Comparison of ENCODE assay signal across 36 cellular contexts in genomic region chr9:6048039-6048438, GRCh38.
"Had no signal": no experiment of that assay in that cellular context is flagged by ENCODE, and none has a peak within 500 bp of the region (broad histone marks: within the 10 kb centered on the region; RNA-seq: fewer than 3 reads in every experiment).

No MANE protein-coding gene starts in this region.

- H3K36me3 Mint-ChIP-seq: activated naive CD4-positive, alpha-beta T cell treated with anti-CD3 and anti-CD28 coated beads, Interleukin-2, amount 50 U/mL, for 72 hours; activated naive CD8-positive, alpha-beta T cell treated with anti-CD3 and anti-CD28 coated beads for 36 hours had no signal

- H3K4me1 ChIP-seq: adrenal gland, breast epithelium had no signal

- FAIRE-seq: astrocyte, TTC549 had no signal

- DNase-seq: activated B cell treated with CpG ODN at 0.5 μM for 24 hours; activated CD4-positive, alpha-beta T cell treated with anti-CD3 and anti-CD28 coated beads for 4 hours; activated CD4-positive, alpha-beta T cell treated with anti-CD3 and anti-CD28 coated beads, Interleukin-2, amount 10 ng/mL, durations not matched to agents 24 days and 14 days; activated CD4-positive, alpha-beta T cell treated with anti-CD3 and anti-CD28 coated beads, Interleukin-2, amount 50 U/mL, for 1 hour; activated CD4-positive, alpha-beta T cell treated with anti-CD3 and anti-CD28 coated beads, Interleukin-2, amount 50 U/mL, for 4 hours; activated CD4-positive, CD25-positive, alpha-beta regulatory T cell treated with anti-CD3 and anti-CD28 coated beads, Interleukin-2, amount 50 U/mL, for 72 hours; activated CD8-positive, alpha-beta memory T cell treated with anti-CD3 and anti-CD28 coated beads, Interleukin-2, amount 50 U/mL, for 4 hours; activated CD8-positive, alpha-beta T cell treated with anti-CD3 and anti-CD28 coated beads for 36 hours; activated effector memory CD4-positive, alpha-beta T cell treated with anti-CD3 and anti-CD28 coated beads, Interleukin-2, amount 50 U/mL, for 16 hours; activated gamma-delta T cell treated with Interleukin-2 at 50 U/mL for 16 hours; activated naive CD4-positive, alpha-beta T cell; activated naive CD4-positive, alpha-beta T cell treated with anti-CD3 and anti-CD28 coated beads for 36 hours; activated naive CD4-positive, alpha-beta T cell treated with anti-CD3 and anti-CD28 coated beads, Interleukin-2, amount 50 U/mL, for 16 hours; activated naive CD8-positive, alpha-beta T cell treated with anti-CD3 and anti-CD28 coated beads for 36 hours; activated T-cell treated with anti-CD3 and anti-CD28 coated beads for 4 hours; activated T-cell treated with anti-CD3 and anti-CD28 coated beads, Interleukin-2, amount 50 U/mL, for 1 hour; activated T-cell treated with anti-CD3 and anti-CD28 coated beads, Interleukin-2, amount 50 U/mL, for 4 hours; activated T-cell treated with anti-CD3 and anti-CD28 coated beads, Interleukin-2, amount 50 U/mL, for 72 hours; adrenal gland; amniotic stem cell; aorta; body of pancreas; brain microvascular endothelial cell; central memory CD4-positive, alpha-beta T cell; T-helper 1 cell; T-helper 2 cell; T-helper 9 cell had no signal

- H3K27ac ChIP-seq: adrenal gland, body of pancreas, brain microvascular endothelial cell, breast epithelium, VCaP had no signal

- H3K36me3 ChIP-seq: adrenal gland, brain microvascular endothelial cell, breast epithelium had no signal

- H3K9me3 ChIP-seq: adrenal gland, body of pancreas, breast epithelium had no signal

- H3K9me3 Mint-ChIP-seq: activated B cell treated with CpG ODN at 0.5 μM for 24 hours; activated CD4-positive, alpha-beta T cell treated with anti-CD3 and anti-CD28 coated beads, Interleukin-2, amount 10 ng/mL, durations not matched to agents 24 days and 14 days; activated CD8-positive, alpha-beta T cell treated with anti-CD3 and anti-CD28 coated beads for 36 hours; activated naive CD4-positive, alpha-beta T cell treated with anti-CD3 and anti-CD28 coated beads for 36 hours; activated naive CD4-positive, alpha-beta T cell treated with anti-CD3 and anti-CD28 coated beads, Interleukin-2, amount 50 U/mL, for 72 hours; activated naive CD8-positive, alpha-beta T cell treated with anti-CD3 and anti-CD28 coated beads for 36 hours; activated T-cell treated with anti-CD3 and anti-CD28 coated beads, Interleukin-2, amount 50 U/mL, for 4 hours; activated T-cell treated with anti-CD3 and anti-CD28 coated beads, Interleukin-2, amount 50 U/mL, for 72 hours; activated T-helper 1 cell treated with anti-CD3 and anti-CD28 coated beads, Interleukin-12 subunit alpha, Interleukin-12 subunit beta, Interleukin-2, Interleukin-4 antibody, amounts not matched to agents 30 ng/mL and 10 ng/mL and 1 ng/mL, durations not matched to agents 14 hours and 24 hours and 36 hours; activated T-helper 17 cell treated with anti-CD3 and anti-CD28 coated beads, Interleukin-2, amount 50 U/mL, for 72 hours; T-helper 1 cell treated with Interleukin-12 subunit alpha and Interleukin-12 subunit beta and Interleukin-4 antibody, amounts not matched to agents 30 μg/mL and 1 μg/mL, for 36 hours; T-helper 2 cell treated with Interferon-gamma antibody and Interleukin-4, amounts not matched to agents 5 μg/mL and 100 μg/mL, for 36 hours had no signal

- H3K4me3 Mint-ChIP-seq: activated B cell treated with CpG ODN at 0.5 μM for 24 hours; activated CD4-positive, alpha-beta T cell treated with anti-CD3 and anti-CD28 coated beads, Interleukin-2, amount 10 ng/mL, durations not matched to agents 24 days and 14 days; activated CD8-positive, alpha-beta T cell treated with anti-CD3 and anti-CD28 coated beads for 36 hours; activated naive CD4-positive, alpha-beta T cell treated with anti-CD3 and anti-CD28 coated beads for 36 hours; activated naive CD8-positive, alpha-beta T cell treated with anti-CD3 and anti-CD28 coated beads for 36 hours; activated T-cell treated with anti-CD3 and anti-CD28 coated beads, Interleukin-2, amount 50 U/mL, for 4 hours; activated T-cell treated with anti-CD3 and anti-CD28 coated beads, Interleukin-2, amount 50 U/mL, for 72 hours; activated T-helper 1 cell treated with anti-CD3 and anti-CD28 coated beads, Interleukin-12 subunit alpha, Interleukin-12 subunit beta, Interleukin-2, Interleukin-4 antibody, amounts not matched to agents 30 ng/mL and 10 ng/mL and 1 ng/mL, durations not matched to agents 14 hours and 24 hours and 36 hours; activated T-helper 17 cell treated with anti-CD3 and anti-CD28 coated beads, Interleukin-2, amount 50 U/mL, for 72 hours; T-helper 1 cell treated with Interleukin-12 subunit alpha and Interleukin-12 subunit beta and Interleukin-4 antibody, amounts not matched to agents 30 μg/mL and 1 μg/mL, for 36 hours; T-helper 2 cell treated with Interferon-gamma antibody and Interleukin-4, amounts not matched to agents 5 μg/mL and 100 μg/mL, for 36 hours had no signal

- ATAC-seq: activated CD8-positive, alpha-beta T cell treated with anti-CD3 and anti-CD28 coated beads for 36 hours; activated naive CD4-positive, alpha-beta T cell treated with anti-CD3 and anti-CD28 coated beads, Interleukin-2, amount 50 U/mL, for 72 hours; activated T-cell treated with anti-CD3 and anti-CD28 coated beads, Interleukin-2, amount 50 U/mL, for 4 hours; activated T-cell treated with anti-CD3 and anti-CD28 coated beads, Interleukin-2, amount 50 U/mL, for 72 hours; activated T-helper 17 cell treated with anti-CD3 and anti-CD28 coated beads, Interleukin-2, amount 50 U/mL, for 72 hours; body of pancreas had no signal

- H3K4me3 ChIP-seq: adrenal gland, body of pancreas, breast epithelium had no signal

- H3K27me3 ChIP-seq: adrenal gland, body of pancreas, brain microvascular endothelial cell, breast epithelium had no signal

- H3K27ac Mint-ChIP-seq: activated B cell treated with CpG ODN at 0.5 μM for 24 hours; activated CD4-positive, alpha-beta T cell treated with anti-CD3 and anti-CD28 coated beads, Interleukin-2, amount 10 ng/mL, durations not matched to agents 24 days and 14 days; activated CD8-positive, alpha-beta T cell treated with anti-CD3 and anti-CD28 coated beads for 36 hours; activated naive CD4-positive, alpha-beta T cell treated with anti-CD3 and anti-CD28 coated beads for 36 hours; activated naive CD4-positive, alpha-beta T cell treated with anti-CD3 and anti-CD28 coated beads, Interleukin-2, amount 50 U/mL, for 72 hours; activated naive CD8-positive, alpha-beta T cell treated with anti-CD3 and anti-CD28 coated beads for 36 hours; activated T-cell treated with anti-CD3 and anti-CD28 coated beads, Interleukin-2, amount 50 U/mL, for 72 hours; activated T-helper 1 cell treated with anti-CD3 and anti-CD28 coated beads, Interleukin-12 subunit alpha, Interleukin-12 subunit beta, Interleukin-2, Interleukin-4 antibody, amounts not matched to agents 30 ng/mL and 10 ng/mL and 1 ng/mL, durations not matched to agents 14 hours and 24 hours and 36 hours; T-helper 1 cell treated with Interleukin-12 subunit alpha and Interleukin-12 subunit beta and Interleukin-4 antibody, amounts not matched to agents 30 μg/mL and 1 μg/mL, for 36 hours; T-helper 2 cell treated with Interferon-gamma antibody and Interleukin-4, amounts not matched to agents 5 μg/mL and 100 μg/mL, for 36 hours had no signal
